ENCODE assay signal across 24 cellular contexts in the genomic region with DNA sequence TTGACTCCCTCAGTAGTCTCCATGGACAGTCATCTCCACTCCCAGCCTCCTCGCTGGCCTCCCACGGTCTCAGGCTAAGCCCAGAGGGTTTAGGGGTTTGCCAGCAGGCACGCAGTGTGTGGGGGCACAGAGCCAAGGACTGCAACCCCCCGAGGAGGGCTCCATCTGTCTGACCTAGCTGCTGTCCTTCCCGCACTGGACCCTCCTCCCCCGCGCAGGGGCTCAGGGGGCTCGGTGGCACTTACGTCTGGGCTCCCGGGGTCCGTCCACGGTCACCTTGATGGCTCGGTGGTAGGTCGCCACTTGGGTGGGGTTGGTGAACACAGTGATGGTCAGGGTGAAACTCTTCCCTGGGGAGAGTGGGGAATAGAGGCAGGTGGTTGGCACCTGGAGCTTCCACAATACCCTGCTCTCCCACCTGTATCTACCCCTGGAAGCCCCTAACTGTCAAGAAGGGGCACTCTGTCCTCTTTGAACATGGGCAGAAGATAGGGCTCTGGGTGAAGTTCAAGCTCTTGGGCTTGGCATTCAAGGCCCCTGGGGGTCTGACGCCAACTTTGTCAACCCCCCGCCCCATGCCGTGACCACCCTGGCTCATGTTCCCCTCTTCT. TPM values are rescaled to one million over a fixed set of nuclear protein-coding genes. Genes with fewer than 3 reads are reported as not detected.
DNase-seq lines count a peak whose midpoint lies in the region; ATAC-seq, FAIRE-seq and TF ChIP-seq lines count a peak whose summit lies in the region.
"Had no signal": no experiment of that assay in that cellular context is flagged by ENCODE, and none has a peak within 500 bp of the region (broad histone marks: within the 10 kb centered on the region; RNA-seq: fewer than 3 reads in every experiment).

No MANE protein-coding gene starts in this region.

- SMC1A ChIA-PET in GM12878 (lab: Charles Lee; ENCODE audit: uncharacterized antibody, unreplicated experiment), result interaction anchor here (23.9 kb wide), 1 partner anchor 40 kb away, joined by 391 read pairs; no protein-coding TSS in a partner anchor

- no peak overlapping the region for H3K4me2 ChIP-seq in GM12878 (ENCODE audit: control insufficient read depth, insufficient read depth)

- H3K9me3 Mint-ChIP-seq in activated naive CD4-positive, alpha-beta T cell treated with anti-CD3 and anti-CD28 coated beads, Interleukin-2, amount 50 U/mL, for 72 hours, result no peaks in the 10 kb centered on the region
- H3K9me3 Mint-ChIP-seq in activated B cell treated with CpG ODN at 0.5 μM for 24 hours, result no peaks in the 10 kb centered on the region
- H3K9me3 Mint-ChIP-seq in stimulated activated effector memory CD8-positive, alpha-beta T cell treated with anti-CD3 and anti-CD28 coated beads, Interleukin-12 subunit alpha, Interleukin-12 subunit beta, amount 100 ng/mL, for 72 hours, result no peaks in the 10 kb centered on the region

- POLR2A ChIA-PET in activated B cell treated with CpG ODN at 0.5 μM for 24 hours (lab: Charles Lee) (interaction anchor here (1.0 to 15.6 kb wide), 2 partner anchors 11 to 113 kb away, joined by 3 to 385 read pairs; partner anchors contain the start of gene RUNX3), GM12878 (lab: Charles Lee) (interaction anchor here (1.0 kb wide), 2 partner anchors 19 to 33 kb away, joined by 3 read pairs; no protein-coding TSS in a partner anchor)

- peaks cover 33 to 36% of the 10 kb centered on the region in 2 donors for H3K36me3 Mint-ChIP-seq in activated naive CD4-positive, alpha-beta T cell treated with anti-CD3 and anti-CD28 coated beads, Interleukin-2, amount 50 U/mL, for 72 hours
- H3K36me3 Mint-ChIP-seq in activated B cell treated with CpG ODN at 0.5 μM for 24 hours (ENCODE audit: low read depth), result peaks cover 81% of the 10 kb centered on the region
- peaks cover 100% of the 10 kb centered on the region for H3K36me3 Mint-ChIP-seq in stimulated activated effector memory CD8-positive, alpha-beta T cell treated with anti-CD3 and anti-CD28 coated beads, Interleukin-12 subunit alpha, Interleukin-12 subunit beta, amount 100 ng/mL, for 72 hours

- RAD21 ChIA-PET in GM12878 (lab: Charles Lee; ENCODE audit: unreplicated experiment), result no interaction called here

- H3K36me3 ChIP-seq in GM12878 (ENCODE audit: control insufficient read depth in 2 of 2, insufficient read depth in 2 of 2, low read length in 1 of 2), result peaks cover 48 to 64% of the 10 kb centered on the region in 2 experiments
- H3K36me3 ChIP-seq: adrenal gland, tibial nerve had no signal

- H2AFZ ChIP-seq in GM12878 (ENCODE audit: control insufficient read depth, low read depth, low read length), result no peak overlapping the region

- H3K4me3 ChIP-seq in GM12878, result no peak overlapping the region
- H3K4me3 ChIP-seq: tibial nerve had no signal

- H3K27ac ChIP-seq in GM12878 (ENCODE audit: control insufficient read depth, insufficient read depth), result no peak overlapping the region
- H3K27ac ChIP-seq: adrenal gland, brain microvascular endothelial cell, foreskin keratinocyte, tibial nerve had no signal

- no peaks in the 10 kb centered on the region for H3K27me3 ChIP-seq in GM12878 (replicated peaks in 1 of 2; ENCODE audit: control insufficient read depth in 2 of 2, insufficient read depth in 2 of 2, low read length in 1 of 2)
- H3K27me3 ChIP-seq: brain microvascular endothelial cell had no signal

- in situ Hi-C loops in GM12878 (cut with MboI), result no loop called here

- no peak overlapping the region for H3K4me3 Mint-ChIP-seq in activated B cell treated with CpG ODN at 0.5 μM for 24 hours
- H3K4me3 Mint-ChIP-seq in stimulated activated effector memory CD8-positive, alpha-beta T cell treated with anti-CD3 and anti-CD28 coated beads, Interleukin-12 subunit alpha, Interleukin-12 subunit beta, amount 100 ng/mL, for 72 hours, result peak overlapping the region; percentile 92

- intact Hi-C loops in activated B cell treated with CpG ODN at 0.5 μM for 24 hours (cut with micrococcal nuclease), result no loop called here
- intact Hi-C loops in GM12878 (cut with micrococcal nuclease; ENCODE audit: unreplicated experiment), result no loop called here

- H3K79me2 ChIP-seq in GM12878 (ENCODE audit: control insufficient read depth, insufficient read depth, low read length), result peaks cover 86% of the 10 kb centered on the region

- no peaks in the 10 kb centered on the region for H3K9me3 ChIP-seq in GM12878 (replicated peaks; ENCODE audit: control insufficient read depth, insufficient read depth, low read length)
- H3K9me3 ChIP-seq: adrenal gland, tibial nerve had no signal

- BruUV-seq in GM12878 (replicated peaks; lab: Mats Ljungman, UMichigan), result no TSS peak

- no peak for TF ChIP-seq RAD21 in GM12878 (IDR thresholded peaks at IDR 0.05; ENCODE audit: insufficient read depth, low read depth, low read length)

- peaks cover 67% of the 10 kb centered on the region for H3K4me1 Mint-ChIP-seq in activated B cell treated with CpG ODN at 0.5 μM for 24 hours
- H3K4me1 Mint-ChIP-seq in stimulated activated effector memory CD8-positive, alpha-beta T cell treated with anti-CD3 and anti-CD28 coated beads, Interleukin-12 subunit alpha, Interleukin-12 subunit beta, amount 100 ng/mL, for 72 hours, result peaks cover 97% of the 10 kb centered on the region

- no peak for DNase-seq in activated naive CD4-positive, alpha-beta T cell treated with anti-CD3 and anti-CD28 coated beads, Interleukin-2, amount 50 U/mL, for 72 hours (ENCODE audit: low spot score in 2 of 2)
- DNase-seq in activated naive CD4-positive, alpha-beta T cell (lab: John Stamatoyannopoulos, UW), result no peak
- DNase-seq in activated B cell treated with CpG ODN at 0.5 μM for 24 hours (no peak), GM12878 (ENCODE audit: low read depth, low spot score) (no peak), superior temporal gyrus (ENCODE audit: extremely low spot score) (no peak)
- DNase-seq in stimulated activated effector memory CD8-positive, alpha-beta T cell treated with anti-CD3 and anti-CD28 coated beads, Interleukin-12 subunit alpha, Interleukin-12 subunit beta, amount 100 ng/mL, for 72 hours (ENCODE audit: low spot score in 2 of 2), result no peak
- DNase-seq: adrenal gland; brain microvascular endothelial cell; C1 segment of cervical spinal cord; effector CD8-positive, alpha-beta T cell; EL; foreskin keratinocyte; left colon; mesenchymal stem cell; NCI-H1105; NCI-H2029 treated with DMSO at 0.1 percent for 48 hours; NCI-H226; stimulated activated CD4-positive, alpha-beta T cell treated with anti-CD3 and anti-CD28 coated beads, Interleukin-2, amount 100 ng/mL, for 48 hours; stimulated activated naive CD4-positive, alpha-beta T cell treated with Interleukin-2 at 50 U/mL for 16 hours had no signal

- H3K27me3 Mint-ChIP-seq in activated B cell treated with CpG ODN at 0.5 μM for 24 hours, result no peaks in the 10 kb centered on the region

- peaks cover 20% of the 10 kb centered on the region for H4K20me1 ChIP-seq in GM12878 (ENCODE audit: control insufficient read depth, insufficient read depth)

- no peak for ATAC-seq in activated naive CD4-positive, alpha-beta T cell treated with anti-CD3 and anti-CD28 coated beads, Interleukin-2, amount 50 U/mL, for 72 hours
- ATAC-seq in activated B cell treated with CpG ODN at 0.5 μM for 24 hours (ENCODE audit: low read depth) (no peak), GM12878 (no peak), HG03565 (IDR thresholded peaks at IDR 0.05; ENCODE audit: unreplicated experiment) (no peak), HG02571 (IDR thresholded peaks at IDR 0.05; ENCODE audit: unreplicated experiment) (no peak)
- no peak for ATAC-seq in stimulated activated effector memory CD8-positive, alpha-beta T cell treated with anti-CD3 and anti-CD28 coated beads, Interleukin-12 subunit alpha, Interleukin-12 subunit beta, amount 100 ng/mL, for 72 hours
- ATAC-seq: foreskin keratinocyte, left colon had no signal

- H3K9ac ChIP-seq in GM12878 (ENCODE audit: control insufficient read depth, insufficient read depth, low read length), result no peak overlapping the region

- TF ChIP-seq POLR2A in GM12878 (IDR thresholded peaks at IDR 0.05; ENCODE audit: low read depth, low read length), result peak; percentile 62

- 90% methylated on average over 17 of the region's 17 CpGs for WGBS in GM12878 (ENCODE audit: insufficient coverage, insufficient replicate concordance, low lambda C conversion rate, missing lambda C conversion rate)

- no peak for TF ChIP-seq EP300 in GM12878 (IDR thresholded peaks at IDR 0.05; ENCODE audit: borderline replicate concordance in 1 of 2, control insufficient read depth in 1 of 2, low read depth in 2 of 2, low read length in 2 of 2)

- TF ChIP-seq CTCF in activated B cell treated with CpG ODN at 0.5 μM for 24 hours (IDR thresholded peaks at IDR 0.05) (no peak), GM12878 (IDR thresholded peaks at IDR 0.05 in 2 of 3, conservative IDR thresholded peaks at IDR 0.05 in 1 of 3; ENCODE audit: control insufficient read depth in 2 of 3, extremely low read depth in 1 of 3, insufficient read depth in 1 of 3, low read depth in 3 of 3, low read length in 3 of 3) (no peak)

- peaks cover 75% of the 10 kb centered on the region for H3K4me1 ChIP-seq in GM12878 (ENCODE audit: control insufficient read depth, insufficient read depth, low read length)
- H3K4me1 ChIP-seq: adrenal gland, foreskin keratinocyte had no signal

- FAIRE-seq in GM12878 (lab: Jason Lieb, UNC), result no peak

- peak overlapping the region; percentile 81 to 84 for H3K27ac Mint-ChIP-seq in activated naive CD4-positive, alpha-beta T cell treated with anti-CD3 and anti-CD28 coated beads, Interleukin-2, amount 50 U/mL, for 72 hours
- peak overlapping the region; percentile 65 for H3K27ac Mint-ChIP-seq in activated B cell treated with CpG ODN at 0.5 μM for 24 hours
- H3K27ac Mint-ChIP-seq in stimulated activated effector memory CD8-positive, alpha-beta T cell treated with anti-CD3 and anti-CD28 coated beads, Interleukin-12 subunit alpha, Interleukin-12 subunit beta, amount 100 ng/mL, for 72 hours, result peak overlapping the region; percentile 73

- CTCF ChIA-PET in activated B cell treated with CpG ODN at 0.5 μM for 24 hours (lab: Charles Lee), result interaction anchor here (0.7 kb wide), 2 partner anchors 71 to 285 kb away, joined by 3 read pairs; no protein-coding TSS in a partner anchor
- CTCF ChIA-PET in GM12878 (lab: Yijun Ruan, JAX), result interaction anchor here (1.1 to 20.9 kb wide), 4 partner anchors 11 to 182 kb away, joined by 4 to 314 read pairs (median 8); partner anchors contain the start of gene RUNX3

RNA-seq across cellular contexts. Expression of gene RUNX3, which starts 11.0 kb away (rescaled TPM):
- 100 to 1,000 TPM; 119 to 136 TPM for total RNA-seq in activated naive CD4-positive, alpha-beta T cell treated with anti-CD3 and anti-CD28 coated beads, Interleukin-2, amount 50 U/mL, for 72 hours
- total RNA-seq in activated B cell treated with CpG ODN at 0.5 μM for 24 hours (141 and 153 TPM in 2 replicates), GM12878 (2014; rRNA removed) (25.8 and 33.5 TPM in 2 replicates), GM12878 (2014; rRNA removed; fragmentation: Illumina TruSeq; extraction: Trizol) (18.4 and 19.0 TPM in 2 replicates), GM12878 (2021) (148 and 151 TPM in 2 replicates)
- 101 and 106 TPM in 2 replicates for total RNA-seq in GM12878 (2013; cell fraction: nucleolus; rRNA removed)
- polyA plus RNA-seq in GM12878 (2011; ENCODE audit: low read depth), result 44.1 TPM
- polyA plus RNA-seq in GM12878 (2011; rRNA removed) (15.0 and 25.8 TPM in 2 replicates), GM12878 (2014; fragmentation: Illumina TruSeq; extraction: Trizol) (48.8 and 61.7 TPM in 2 replicates), GM12878 (2014; fragmentation: Nextera tagmentation; extraction: Ambion mirVana) (10 to 100 TPM; 21.6 to 26.3 TPM), GM12878 (2014; rRNA removed) (64.7 and 79.6 TPM in 2 replicates), GM12878 (2016; fragmentation: Nextera tagmentation; extraction: Ambion mirVana) (10 to 100 TPM; 29.3 to 34.0 TPM)
- polyA plus RNA-seq in GM12878 (2011; cell fraction: cytosol; rRNA removed), result 45.6 and 51.9 TPM in 2 replicates
- polyA plus RNA-seq in GM12878 (2011; cell fraction: nucleus; rRNA removed), result 72.8 and 112 TPM in 2 replicates
- 91.6 and 104 TPM in 2 replicates for polyA plus RNA-seq in GM12878 (2012)
- polyA minus RNA-seq in GM12878 (2011; rRNA and poly(A)+ RNA removed), result 20.0 and 31.7 TPM in 2 replicates
- 30.6 and 47.6 TPM in 2 replicates for polyA minus RNA-seq in GM12878 (2011; cell fraction: cytosol; rRNA and poly(A)+ RNA removed)
- 30.8 and 46.2 TPM in 2 replicates for polyA minus RNA-seq in GM12878 (2011; cell fraction: nucleus; rRNA and poly(A)+ RNA removed)
- total RNA-seq: foreskin keratinocyte, myocyte, osteocyte had no signal
